Comparison of ENCODE assay signal across 8 cellular contexts in genomic region chr16:70453891-70454220, GRCh38. TPM values are rescaled to one million over a fixed set of nuclear protein-coding genes. Genes with fewer than 3 reads are reported as not detected.
DNase-seq lines count a peak whose midpoint lies in the region; ATAC-seq and TF ChIP-seq lines count a peak whose summit lies in the region.

No MANE protein-coding gene starts in this region.

- no peaks in the 10 kb centered on the region for H3K36me3 ChIP-seq in mucosa of descending colon (ENCODE audit: low read depth)

- no peaks in the 10 kb centered on the region for H3K9me3 ChIP-seq in mucosa of descending colon

- intact Hi-C loops in mucosa of descending colon (cut with DNase I, micrococcal nuclease) = loop anchor here in 1 of 2 donors (10.0 kb wide), 1 partner anchor 59 kb away; no protein-coding TSS in a partner anchor

- peak overlapping the region; percentile 89 for H3K4me3 ChIP-seq in mucosa of descending colon

- peak; percentile 36 for DNase-seq in NCI-H345 (lab: John Stamatoyannopoulos, UW)
- peak; percentile 48 for DNase-seq in dedifferentiated amniotic fluid mesenchymal stem cell (ENCODE audit: extremely low spot score)
- DNase-seq in mucosa of descending colon = no peak
- DNase-seq in NCI-H1092 treated with DMSO at 0.1 percent for 48 hours (lab: John Stamatoyannopoulos, UW) = no peak

- no peaks in the 10 kb centered on the region for H3K4me1 ChIP-seq in mucosa of descending colon (ENCODE audit: low read depth)

- ATAC-seq in GM18511 (IDR thresholded peaks at IDR 0.05; ENCODE audit: unreplicated experiment) (peak; percentile 8), mucosa of descending colon (peak; percentile 23), HG03342 (IDR thresholded peaks at IDR 0.05; ENCODE audit: unreplicated experiment) (no peak), HG03097 (IDR thresholded peaks at IDR 0.05; ENCODE audit: low FRiP score, unreplicated experiment) (no peak), GM21737 (IDR thresholded peaks at IDR 0.05; ENCODE audit: unreplicated experiment) (no peak)

- no peak for TF ChIP-seq CTCF in mucosa of descending colon (IDR thresholded peaks at IDR 0.05)

RNA-seq across cellular contexts. Expression of gene FCSK, which starts 0.5 kb away (rescaled TPM):
- total RNA-seq in mucosa of descending colon = 10 to 100 TPM; 30.1 to 47.4 (median 33.0) TPM

RNA-seq across cellular contexts. Expression of gene ST3GAL2, which starts 15.0 kb away (rescaled TPM):
- 10 to 100 TPM in 1 of 3 donors, 1 to 10 TPM in 2; 4.2 to 22.4 (median 9.5) TPM for total RNA-seq in mucosa of descending colon

Comparison
In these comparisons a context has a peak if more than half of its experiments do, and no peak if none do; other contexts are left out.
1. ATAC-seq: peak in GM18511 (single experiment) and mucosa of descending colon (single experiment); none in HG03342 (single experiment), HG03097 (single experiment) and GM21737 (single experiment).
2. DNase-seq: peak in NCI-H345 (single experiment) and dedifferentiated amniotic fluid mesenchymal stem cell (single experiment); none in mucosa of descending colon (0 of 3) and NCI-H1092 treated with DMSO at 0.1 percent for 48 hours (single experiment).